ENCODE assay signal across 33 cellular contexts in the genomic region with DNA sequence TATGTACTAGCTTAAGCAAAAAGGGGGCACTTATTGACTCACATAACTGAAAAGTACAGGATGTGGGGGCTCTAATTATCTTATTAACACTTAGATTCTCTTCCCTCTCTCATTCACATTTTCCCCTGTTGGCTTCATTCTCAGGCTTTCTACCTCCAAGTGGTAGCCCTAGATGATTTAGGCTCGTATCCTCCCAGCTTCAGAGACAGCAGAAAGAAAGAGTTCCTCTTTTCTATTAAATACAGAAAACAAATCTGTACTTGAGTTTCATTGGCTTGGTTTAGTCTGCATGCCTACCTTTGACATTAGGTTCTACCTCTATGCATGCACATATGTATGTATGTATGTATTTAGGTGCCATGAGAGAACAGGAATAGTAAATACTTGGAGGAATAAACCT.
"Had no signal": no experiment of that assay in that cellular context is flagged by ENCODE, and none has a peak within 500 bp of the region (broad histone marks: within the 10 kb centered on the region; RNA-seq: fewer than 3 reads in every experiment).

No MANE protein-coding gene starts in this region.

- H2AFZ ChIP-seq: PC-9 had no signal

- H3K36me3 ChIP-seq: SJCRH30 had no signal

- FAIRE-seq: RCC 7860 had no signal

- H3K4me1 ChIP-seq: SJCRH30 had no signal

- H3K27ac ChIP-seq: PC-9, RWPE1, SJCRH30, SK-N-MC had no signal

- H3K4me2 ChIP-seq: PC-9 had no signal

- H3K27me3 ChIP-seq: SJCRH30 had no signal

- ATAC-seq: Panc1, Right ventricle myocardium inferior, SK-N-SH treated with all-trans-retinoic acid at 6 μM for 48 hours, T-cell, T-helper 17 cell had no signal

- H3K9me3 ChIP-seq: SJCRH30 had no signal

- DNase-seq: MM.1S, MV-4-11, NCI-H1092, NCI-H1105, NCI-H1417 treated with DMSO at 0.1 percent for 48 hours, NCI-H1436 treated with DMSO at 0.1 percent for 48 hours, NCI-H187, NCI-H1930, NCI-H2029 treated with DMSO at 0.1 percent for 48 hours, NCI-H2081 treated with DMSO at 0.1 percent for 48 hours, NCI-H2107, NCI-H2171, NCI-H226, NCI-H446 treated with DMSO at 0.1 percent for 48 hours, NCI-H510A, NCI-H524, NCI-H526, NCI-H69, NCI-H748 treated with DMSO at 0.1 percent for 48 hours, NCI-H82, OCI-M1, PC-9, SHP77, SIG-M5, SJCRH30, T-cell, T-helper 17 cell had no signal

- H3K4me3 ChIP-seq: PC-9, SJCRH30, SK-N-MC had no signal
